8 cellular contexts compared by ENCODE assay signal in the genomic region with DNA sequence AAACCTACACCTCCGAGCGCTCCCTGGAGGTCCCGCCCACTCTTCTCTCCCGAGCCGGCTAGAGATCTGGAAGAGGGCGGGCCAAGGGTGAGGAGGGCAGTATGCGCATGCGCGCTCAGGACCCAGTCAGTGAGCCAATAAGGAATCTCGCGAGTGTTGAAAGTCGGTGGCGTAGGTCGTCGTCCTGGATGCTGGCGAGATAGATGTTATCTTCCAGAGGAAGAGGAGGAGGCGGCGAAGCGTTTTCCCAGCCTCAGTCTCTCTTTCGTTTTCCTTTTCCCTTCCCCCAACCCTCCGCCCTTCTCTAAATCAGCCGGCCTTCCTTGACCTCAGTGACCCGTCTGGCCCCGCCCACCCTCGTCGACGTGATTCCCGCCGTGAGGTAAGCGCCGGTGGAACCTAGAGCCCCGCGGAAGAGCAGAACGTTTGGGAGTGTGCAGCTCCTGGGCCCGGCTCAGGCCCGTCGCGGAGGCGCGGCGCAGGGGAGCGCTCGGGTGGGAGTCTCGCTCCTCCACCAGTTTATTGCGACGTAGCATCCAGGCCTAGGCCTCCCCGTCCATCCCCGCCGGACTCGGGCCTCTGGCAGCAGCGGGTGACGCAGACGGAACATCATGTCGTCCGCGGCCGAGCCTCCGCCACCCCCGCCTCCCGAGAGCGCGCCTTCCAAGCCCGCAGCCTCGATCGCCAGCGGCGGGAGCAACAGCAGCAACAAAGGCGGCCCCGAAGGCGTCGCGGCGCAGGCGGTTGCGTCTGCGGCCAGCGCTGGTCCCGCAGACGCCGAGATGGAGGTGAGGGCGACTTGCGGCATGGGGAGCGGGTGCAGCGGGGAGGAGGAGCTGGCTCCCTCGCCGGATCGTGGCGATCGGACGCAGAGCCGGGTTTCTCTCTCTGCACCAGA. TPM values are rescaled to one million over a fixed set of nuclear protein-coding genes. Genes with fewer than 3 reads are reported as not detected.
DNase-seq lines count a peak whose midpoint lies in the region; ATAC-seq and TF ChIP-seq lines count a peak whose summit lies in the region.

A gene with protein sequence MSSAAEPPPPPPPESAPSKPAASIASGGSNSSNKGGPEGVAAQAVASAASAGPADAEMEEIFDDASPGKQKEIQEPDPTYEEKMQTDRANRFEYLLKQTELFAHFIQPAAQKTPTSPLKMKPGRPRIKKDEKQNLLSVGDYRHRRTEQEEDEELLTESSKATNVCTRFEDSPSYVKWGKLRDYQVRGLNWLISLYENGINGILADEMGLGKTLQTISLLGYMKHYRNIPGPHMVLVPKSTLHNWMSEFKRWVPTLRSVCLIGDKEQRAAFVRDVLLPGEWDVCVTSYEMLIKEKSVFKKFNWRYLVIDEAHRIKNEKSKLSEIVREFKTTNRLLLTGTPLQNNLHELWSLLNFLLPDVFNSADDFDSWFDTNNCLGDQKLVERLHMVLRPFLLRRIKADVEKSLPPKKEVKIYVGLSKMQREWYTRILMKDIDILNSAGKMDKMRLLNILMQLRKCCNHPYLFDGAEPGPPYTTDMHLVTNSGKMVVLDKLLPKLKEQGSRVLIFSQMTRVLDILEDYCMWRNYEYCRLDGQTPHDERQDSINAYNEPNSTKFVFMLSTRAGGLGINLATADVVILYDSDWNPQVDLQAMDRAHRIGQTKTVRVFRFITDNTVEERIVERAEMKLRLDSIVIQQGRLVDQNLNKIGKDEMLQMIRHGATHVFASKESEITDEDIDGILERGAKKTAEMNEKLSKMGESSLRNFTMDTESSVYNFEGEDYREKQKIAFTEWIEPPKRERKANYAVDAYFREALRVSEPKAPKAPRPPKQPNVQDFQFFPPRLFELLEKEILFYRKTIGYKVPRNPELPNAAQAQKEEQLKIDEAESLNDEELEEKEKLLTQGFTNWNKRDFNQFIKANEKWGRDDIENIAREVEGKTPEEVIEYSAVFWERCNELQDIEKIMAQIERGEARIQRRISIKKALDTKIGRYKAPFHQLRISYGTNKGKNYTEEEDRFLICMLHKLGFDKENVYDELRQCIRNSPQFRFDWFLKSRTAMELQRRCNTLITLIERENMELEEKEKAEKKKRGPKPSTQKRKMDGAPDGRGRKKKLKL (plus strand): TSS at position 389 of the 898 bp plus-strand sequence. CDS start 223 bp downstream, at position 612.

- peak within 1 kb of the TSS; percentile 94 for H3K4me2 ChIP-seq in IMR-90 (ENCODE audit: low read depth, low read length)

- POLR2A ChIA-PET in IMR-90 (lab: Charles Lee; ENCODE audit: unreplicated experiment), result interaction anchor here (0.6 kb wide), 1 partner anchor 10 kb away, joined by 3 read pairs; no protein-coding TSS in a partner anchor

- peak within 1 kb of the TSS; percentile 77 for H3K14ac ChIP-seq in IMR-90 (replicated peaks; ENCODE audit: low read depth, low read length)

- peak within 1 kb of the TSS; percentile 88 for H2BK5ac ChIP-seq in IMR-90 (ENCODE audit: low read depth, low read length, poor library complexity, severe bottlenecking)

- peak within 1 kb of the TSS; percentile 91 for H3K4ac ChIP-seq in IMR-90 (ENCODE audit: low read depth, low read length)

- no peaks in the 10 kb centered on the region for H3K9me1 ChIP-seq in IMR-90 (ENCODE audit: insufficient read depth, low read length)

- peak within 1 kb of the TSS; percentile 52 for H4K5ac ChIP-seq in IMR-90 (ENCODE audit: low read depth, low read length)

- peak within 1 kb of the TSS; percentile 25; the same call in 1 of the 2 replicates for H3K18ac ChIP-seq in IMR-90 (ENCODE audit: low read depth, low read length)

- TF ChIP-seq CTCF in IMR-90 (conservative IDR thresholded peaks at IDR 0.05; ENCODE audit: low read depth, low read length), result no peak

- BruUV-seq in IMR-90 (replicated peaks; lab: Mats Ljungman, UMichigan), result TSS peak; percentile 76

- no peaks in the 10 kb centered on the region for H3K4me1 ChIP-seq in IMR-90 (ENCODE audit: control insufficient read depth, insufficient read depth, low read length)

- peak within 1 kb of the TSS; percentile 2 to 94 for H4K8ac ChIP-seq in IMR-90 (ENCODE audit: low read depth in 2 of 2, low read length in 2 of 2)

- peaks cover 26% of the 10 kb centered on the region for H4K20me1 ChIP-seq in IMR-90 (ENCODE audit: insufficient read depth, low read length)

- peaks cover 3% of the 10 kb centered on the region for H3K36me3 ChIP-seq in IMR-90 (ENCODE audit: control insufficient read depth, insufficient read depth, low read length)

- H2BK20ac ChIP-seq in IMR-90 (ENCODE audit: low read depth, low read length), result 0 out of 2 replicates have a peak within 1 kb of the TSS, but pooled peaks have one; percentile 27

- peak; percentile 93 for ATAC-seq in GM21528 (IDR thresholded peaks at IDR 0.05; ENCODE audit: low FRiP score, unreplicated experiment)
- ATAC-seq in IMR-90 (ENCODE audit: low read depth), result peak; percentile 92

- no peaks in the 10 kb centered on the region for H3K27me3 ChIP-seq in IMR-90 (ENCODE audit: control insufficient read depth, insufficient read depth, low read length)

- H3K27ac ChIP-seq in IMR-90 (ENCODE audit: insufficient read depth, low read length), result peak within 1 kb of the TSS; percentile 86

- peak within 1 kb of the TSS; percentile 98 for H2AFZ ChIP-seq in IMR-90 (replicated peaks; ENCODE audit: low read length, poor library complexity)

- in situ Hi-C loops in IMR-90 (cut with MboI; ENCODE audit: low sequenced_read_pairs), result no loop called here

- peak within 1 kb of the TSS; percentile 63 for H3K4me3 ChIP-seq in IMR-90 (ENCODE audit: insufficient read depth, low read depth, low read length)

- peak within 1 kb of the TSS; percentile 62; the same call in 1 of the 3 replicates for H2BK15ac ChIP-seq in IMR-90 (ENCODE audit: low read depth, low read length)

- peak within 1 kb of the TSS; percentile 89 for H3K9ac ChIP-seq in IMR-90 (ENCODE audit: low read depth, low read length)

- peak within 1 kb of the TSS; percentile 90 for H2AK9ac ChIP-seq in IMR-90 (replicated peaks; ENCODE audit: low read depth, low read length, poor library complexity)

- TF ChIP-seq POLR2A in IMR-90 (IDR thresholded peaks at IDR 0.05; ENCODE audit: low read depth, low read length), result peak; percentile 85; the same call in 1 of the 2 replicates

- TF ChIP-seq RAD21 in IMR-90 (IDR thresholded peaks at IDR 0.05; ENCODE audit: low read length), result no peak

- 0% methylated on average over 21 of the region's 91 CpGs; no CpG with 5 or more reads in 1 of the 2 experiments for WGBS in IMR-90 (ENCODE audit: extremely low coverage in 2 of 2, insufficient read length in 1 of 2), 2 experiments

- peak within 1 kb of the TSS; percentile 28; the same call in 1 of the 2 replicates for H2AK5ac ChIP-seq in IMR-90 (ENCODE audit: low read depth, low read length)

- dilution Hi-C loops in IMR-90 (cut with HindIII; ENCODE audit: low sequenced_read_pairs, unreplicated experiment), result no loop called here

- H3K56ac ChIP-seq in IMR-90 (ENCODE audit: extremely low read depth, insufficient read depth, low read length), result peak within 1 kb of the TSS; percentile 86

- intact Hi-C loops in IMR-90 (cut with micrococcal nuclease), result no loop called here

- H2BK120ac ChIP-seq in IMR-90 (ENCODE audit: low read depth, low read length), result peak within 1 kb of the TSS; percentile 78

- peaks cover 4 to 8% of the 10 kb centered on the region in 2 experiments; a peak in 2 of 4 replicates for H3K79me1 ChIP-seq in IMR-90 (ENCODE audit: low read depth in 1 of 2, low read length in 2 of 2)

- peak within 1 kb of the TSS; percentile 67 for H4K91ac ChIP-seq in IMR-90 (ENCODE audit: insufficient read depth, low read depth, low read length)

- no peaks in the 10 kb centered on the region for H3K9me3 ChIP-seq in IMR-90 (ENCODE audit: control insufficient read depth, insufficient read depth, low read length)

- peak within 1 kb of the TSS; percentile 84 for H3K23ac ChIP-seq in IMR-90 (ENCODE audit: low read depth, low read length)

- CTCF ChIA-PET in IMR-90 (lab: Yijun Ruan, JAX), result no interaction called here

- DNase-seq in DMS 273 (lab: John Stamatoyannopoulos, UW; ENCODE audit: unreplicated experiment) (peak; percentile 97), IMR-90 (peak; percentile 98), OCI-M1 (lab: John Stamatoyannopoulos, UW) (peak; percentile 100), activated T-cell treated with anti-CD3 and anti-CD28 coated beads for 24 hours (ENCODE audit: low read depth) (peak; percentile 93), epidermal melanocyte (ENCODE audit: insufficient read length, low spot score) (peak; percentile 89), middle frontal gyrus (ENCODE audit: extremely low spot score, low spot score) (peak; percentile 93)
- DNase-seq in stimulated activated CD8-positive, alpha-beta memory T cell treated with anti-CD3 and anti-CD28 coated beads, Interleukin-2, amount 100 ng/mL, for 48 hours (ENCODE audit: low read depth in 2 of 2), result peak; percentile 85 to 93

TF ChIP-seq in IMR-90, 13 proteins besides CTCF, POLR2A, EP300 and RAD21 (continues in another document):
- TF ChIP-seq BHLHE40 (IDR thresholded peaks at IDR 0.05; ENCODE audit: low read depth, low read length) (no peak), CHD1 (IDR thresholded peaks at IDR 0.05; ENCODE audit: low read depth, low read length) (peak; percentile 70; the same call in 1 of the 2 replicates), MAZ (IDR thresholded peaks at IDR 0.05; ENCODE audit: borderline replicate concordance, low read depth, low read length) (peak; percentile 37; the same call in 1 of the 2 replicates), FOS (IDR thresholded peaks at IDR 0.05; ENCODE audit: low read depth, low read length) (0 out of 2 replicates have a peak, but pooled peaks have one; percentile 9), SMC3 (IDR thresholded peaks at IDR 0.05; ENCODE audit: low read depth, low read length) (no peak)
- TF ChIP-seq, protein P1, sequence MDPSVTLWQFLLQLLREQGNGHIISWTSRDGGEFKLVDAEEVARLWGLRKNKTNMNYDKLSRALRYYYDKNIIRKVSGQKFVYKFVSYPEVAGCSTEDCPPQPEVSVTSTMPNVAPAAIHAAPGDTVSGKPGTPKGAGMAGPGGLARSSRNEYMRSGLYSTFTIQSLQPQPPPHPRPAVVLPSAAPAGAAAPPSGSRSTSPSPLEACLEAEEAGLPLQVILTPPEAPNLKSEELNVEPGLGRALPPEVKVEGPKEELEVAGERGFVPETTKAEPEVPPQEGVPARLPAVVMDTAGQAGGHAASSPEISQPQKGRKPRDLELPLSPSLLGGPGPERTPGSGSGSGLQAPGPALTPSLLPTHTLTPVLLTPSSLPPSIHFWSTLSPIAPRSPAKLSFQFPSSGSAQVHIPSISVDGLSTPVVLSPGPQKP (IDR thresholded peaks at IDR 0.05; ENCODE audit: borderline replicate concordance, low read depth, low read length), result no peak

RNA-seq across cellular contexts. Expression of the gene that starts here (rescaled TPM):
- 14.7 and 28.6 TPM in 2 replicates for total RNA-seq in IMR-90 (2012; rRNA removed)
- 8.6 and 11.5 TPM in 2 replicates for polyA plus RNA-seq in IMR-90 (2012; rRNA removed)
- polyA plus RNA-seq in IMR-90 (2012; cell fraction: cytosol; rRNA removed), result 2.9 and 3.6 TPM in 2 replicates
- polyA plus RNA-seq in IMR-90 (2012; cell fraction: nucleus; rRNA removed; ENCODE audit: low replicate concordance), result 4.7 and 9.8 TPM in 2 replicates

Comparison
In these comparisons a context has a peak if more than half of its experiments do, and no peak if none do; other contexts are left out.
1. Peak in every context shown above with its lines: DNase-seq, ATAC-seq, H3K4me3 ChIP-seq and H3K27ac ChIP-seq.